Comparison of ENCODE assay signal across 8 cellular contexts in genomic region chr11:73295259-73295995, GRCh38. TPM values are rescaled to one million over a fixed set of nuclear protein-coding genes. Genes with fewer than 3 reads are reported as not detected.
DNase-seq lines count a peak whose midpoint lies in the region; ATAC-seq and TF ChIP-seq lines count a peak whose summit lies in the region.

No MANE protein-coding gene starts in this region.

- CTCF ChIA-PET in BJ (lab: Yijun Ruan, JAX), result interaction anchor here (0.6 to 9.9 kb wide), 28 partner anchors 7 to 575 kb away, joined by 3 to 183 read pairs (median 4); partner anchors contain the start of gene ARHGEF17
- CTCF ChIA-PET in activated CD4-positive, alpha-beta T cell treated with anti-CD3 and anti-CD28 coated beads, Interleukin-2, amount 10 ng/mL, durations not matched to agents 7 days and 5 days (lab: Charles Lee), result interaction anchor here (0.7 to 1.9 kb wide), 6 partner anchors 9 to 792 kb away, joined by 3 to 9 read pairs (median 3); no protein-coding TSS in a partner anchor

- H3K27me3 ChIP-seq in BJ (ENCODE audit: control insufficient read depth, insufficient read depth, low read length), result no peaks in the 10 kb centered on the region
- H3K27me3 ChIP-seq in GM23338 (ENCODE audit: insufficient read depth), result peaks cover 5% of the 10 kb centered on the region; the same call in 1 of the 2 replicates

- no peak overlapping the region for H3K4me3 ChIP-seq in BJ (ENCODE audit: low read depth, low read length)
- H3K4me3 ChIP-seq in GM23338, result no peak overlapping the region

- no peaks in the 10 kb centered on the region for H3K4me1 ChIP-seq in GM23338 (ENCODE audit: insufficient read depth)

- H3K36me3 ChIP-seq in BJ (ENCODE audit: control insufficient read depth, insufficient read depth, low read length) (no peaks in the 10 kb centered on the region), GM23338 (ENCODE audit: insufficient read depth) (no peaks in the 10 kb centered on the region)

- H3K9me2 ChIP-seq in GM23338 (ENCODE audit: insufficient read depth), result no peaks in the 10 kb centered on the region

- H3K79me2 ChIP-seq in GM23338 (replicated peaks; ENCODE audit: insufficient read depth), result no peaks in the 10 kb centered on the region

- H3K27ac Mint-ChIP-seq in GM23338 (no peak overlapping the region), mesothelial cell of epicardium (no peak overlapping the region)
- H3K27ac Mint-ChIP-seq in activated CD4-positive, alpha-beta T cell treated with anti-CD3 and anti-CD28 coated beads, Interleukin-2, amount 10 ng/mL, durations not matched to agents 7 days and 5 days, result no peak overlapping the region

- H3K9me3 Mint-ChIP-seq in GM23338 (no peaks in the 10 kb centered on the region; the same call in 2 of the 3 replicates), mesothelial cell of epicardium (no peaks in the 10 kb centered on the region)
- no peaks in the 10 kb centered on the region for H3K9me3 Mint-ChIP-seq in activated CD4-positive, alpha-beta T cell treated with anti-CD3 and anti-CD28 coated beads, Interleukin-2, amount 10 ng/mL, durations not matched to agents 7 days and 5 days

- ATAC-seq in GM23338 (peak; percentile 79), GM18867 (IDR thresholded peaks at IDR 0.05; ENCODE audit: unreplicated experiment) (no peak)

- H3K27me3 Mint-ChIP-seq in GM23338 (ENCODE audit: insufficient read depth, low read depth, poor library complexity) (peaks cover 32% of the 10 kb centered on the region), mesothelial cell of epicardium (ENCODE audit: low read depth) (no peaks in the 10 kb centered on the region)
- H3K27me3 Mint-ChIP-seq in activated CD4-positive, alpha-beta T cell treated with anti-CD3 and anti-CD28 coated beads, Interleukin-2, amount 10 ng/mL, durations not matched to agents 7 days and 5 days, result peaks cover 8% of the 10 kb centered on the region

- H4K20me1 ChIP-seq in GM23338 (replicated peaks; ENCODE audit: insufficient read depth), result 0 out of 2 replicates have a peak, but pooled peaks cover 4% of the 10 kb centered on the region

- no peaks in the 10 kb centered on the region for H3F3A ChIP-seq in GM23338 (replicated peaks; ENCODE audit: low read depth)

- DNase-seq in BJ (ENCODE audit: low read depth) (peak; percentile 70), GM23338 (ENCODE audit: low spot score) (peak; percentile 93), NCI-H526 treated with DMSO at 0.1 percent for 48 hours (lab: John Stamatoyannopoulos, UW) (peak; percentile 46), ecto neural progenitor cell (ENCODE audit: low spot score) (peak; percentile 88), mesothelial cell of epicardium (ENCODE audit: low spot score in 2 of 2, unreplicated experiment in 2 of 2) (peak in 1 of 2 experiments; percentile 87)
- DNase-seq in activated CD4-positive, alpha-beta T cell treated with anti-CD3 and anti-CD28 coated beads, Interleukin-2, amount 10 ng/mL, durations not matched to agents 7 days and 5 days, result peak; percentile 84
- DNase-seq in stimulated activated CD8-positive, alpha-beta memory T cell treated with anti-CD3 and anti-CD28 coated beads, Interleukin-4, amount 100 ng/mL, for 48 hours, result peak; percentile 92

- no peak overlapping the region for H3K27ac ChIP-seq in GM23338 (ENCODE audit: low read depth)

- TF ChIP-seq CTCF in BJ (IDR thresholded peaks at IDR 0.05; ENCODE audit: insufficient read depth, low read depth, low read length) (peak; percentile 98), GM23338 (conservative IDR thresholded peaks at IDR 0.05; ENCODE audit: low read depth in 2 of 2) (peak; percentile 96 to 97), mesothelial cell of epicardium (IDR thresholded peaks at IDR 0.05; ENCODE audit: unreplicated experiment) (peak; percentile 90)

- no peaks in the 10 kb centered on the region for H3K36me3 Mint-ChIP-seq in GM23338 (ENCODE audit: low read depth)
- H3K36me3 Mint-ChIP-seq in activated CD4-positive, alpha-beta T cell treated with anti-CD3 and anti-CD28 coated beads, Interleukin-2, amount 10 ng/mL, durations not matched to agents 7 days and 5 days (ENCODE audit: low read depth), result no peaks in the 10 kb centered on the region
- no peaks in the 10 kb centered on the region for H3K36me3 Mint-ChIP-seq in mesothelial cell of epicardium

- no peak overlapping the region for H2AFZ ChIP-seq in GM23338

- H3K4me3 Mint-ChIP-seq in GM23338 (no peak overlapping the region), mesothelial cell of epicardium (no peak overlapping the region)
- no peak overlapping the region for H3K4me3 Mint-ChIP-seq in activated CD4-positive, alpha-beta T cell treated with anti-CD3 and anti-CD28 coated beads, Interleukin-2, amount 10 ng/mL, durations not matched to agents 7 days and 5 days

- POLR2A ChIA-PET in BJ (lab: Charles Lee), result no interaction called here
- POLR2A ChIA-PET in activated CD4-positive, alpha-beta T cell treated with anti-CD3 and anti-CD28 coated beads, Interleukin-2, amount 10 ng/mL, durations not matched to agents 7 days and 5 days (lab: Charles Lee), result no interaction called here

- peaks cover 11% of the 10 kb centered on the region for H3K4me1 Mint-ChIP-seq in GM23338
- H3K4me1 Mint-ChIP-seq in activated CD4-positive, alpha-beta T cell treated with anti-CD3 and anti-CD28 coated beads, Interleukin-2, amount 10 ng/mL, durations not matched to agents 7 days and 5 days, result no peaks in the 10 kb centered on the region
- peaks cover 5% of the 10 kb centered on the region for H3K4me1 Mint-ChIP-seq in mesothelial cell of epicardium

- H3K4me2 ChIP-seq in GM23338, result no peak overlapping the region

TF ChIP-seq in GM23338, 12 proteins besides CTCF, POLR2A, EP300 and RAD21 (continues in another document):
- TF ChIP-seq EZH2phosphoT487 (IDR thresholded peaks at IDR 0.05; ENCODE audit: unreplicated experiment) (no peak), CREB1 (CRISPR knock-in tag; IDR thresholded peaks at IDR 0.05; ENCODE audit: low read depth) (no peak), REST (IDR thresholded peaks at IDR 0.05; ENCODE audit: unreplicated experiment) (no peak), ETS1 (IDR thresholded peaks at IDR 0.05) (no peak), JUNB (IDR thresholded peaks at IDR 0.05; ENCODE audit: unreplicated experiment) (no peak), ZNF331 (CRISPR knock-in tag; IDR thresholded peaks at IDR 0.05; ENCODE audit: low read depth) (no peak)

RNA-seq across cellular contexts. Expression of gene ARHGEF17, which starts 12.6 kb away (rescaled TPM):
- polyA plus RNA-seq in BJ (2011; rRNA removed) (50.3 and 85.7 TPM in 2 replicates), GM23338 (2016; fragmentation: Nextera tagmentation; extraction: Ambion mirVana) (2.7 and 2.9 TPM in 2 replicates)
- 92.9 and 102 TPM in 2 replicates for polyA minus RNA-seq in BJ (2011; rRNA and poly(A)+ RNA removed)
- 11.0 and 15.0 TPM in 2 replicates for total RNA-seq in GM23338 (2014; rRNA removed; shearing (Covaris generic))
- not detected for total RNA-seq in activated CD4-positive, alpha-beta T cell treated with anti-CD3 and anti-CD28 coated beads, Interleukin-2, amount 10 ng/mL, durations not matched to agents 7 days and 5 days
- total RNA-seq in mesothelial cell of epicardium, result 136 to 150 TPM (median 140 TPM) in 3 replicates

RNA-seq across cellular contexts. Expression of gene P2RY6, which starts 23.3 kb away (rescaled TPM):
- polyA plus RNA-seq in BJ (2011; rRNA removed), result 0.56 and 1.5 TPM in 2 replicates
- 0.46 and 0.90 TPM in 2 replicates for polyA minus RNA-seq in BJ (2011; rRNA and poly(A)+ RNA removed)
- not detected in 2 replicates for total RNA-seq in GM23338 (2014; rRNA removed; shearing (Covaris generic))
- polyA plus RNA-seq in GM23338 (2016; fragmentation: Nextera tagmentation; extraction: Ambion mirVana), result 0.40 TPM in 1 of 2 replicates, not detected in the other
- total RNA-seq in activated CD4-positive, alpha-beta T cell treated with anti-CD3 and anti-CD28 coated beads, Interleukin-2, amount 10 ng/mL, durations not matched to agents 7 days and 5 days, result not detected
- total RNA-seq in mesothelial cell of epicardium, result 0.36 to 0.51 TPM (median 0.45 TPM) in 3 replicates

Comparison
In these comparisons a context has a peak if more than half of its experiments do, and no peak if none do; other contexts are left out.
1. RNA of gene ARHGEF17, which starts 12.6 kb away (total RNA-seq): 136 to 150 TPM in mesothelial cell of epicardium and 11.0 to 15.0 TPM in GM23338; not detected in activated CD4-positive, alpha-beta T cell treated with anti-CD3 and anti-CD28 coated beads, Interleukin-2, amount 10 ng/mL, durations not matched to agents 7 days and 5 days; every median in the first group is over 10 times any median in the second.
2. Peak in every context shown above with its lines, with median percentiles within 50 percentile points of each other: CTCF ChIP-seq.